ENCODE assay signal across 10 cellular contexts in genomic region chr11:76665172-76665571, GRCh38. TPM values are rescaled to one million over a fixed set of nuclear protein-coding genes. Genes with fewer than 3 reads are reported as not detected.
DNase-seq lines count a peak whose midpoint lies in the region; ATAC-seq and TF ChIP-seq lines count a peak whose summit lies in the region.
"Had no signal": no experiment of that assay in that cellular context is flagged by ENCODE, and none has a peak within 500 bp of the region (broad histone marks: within the 10 kb centered on the region; RNA-seq: fewer than 3 reads in every experiment).

No MANE protein-coding gene starts in this region.

- H2AFZ ChIP-seq in mesenchymal stem cell (ENCODE audit: low read depth, low read length) (no peak overlapping the region), hepatocyte (no peak overlapping the region)

- H2AK5ac ChIP-seq in mesenchymal stem cell (ENCODE audit: low read length, severe bottlenecking): no peak overlapping the region

- H3K27me3 ChIP-seq in mesenchymal stem cell (ENCODE audit: control insufficient read depth in 1 of 2, insufficient read depth in 1 of 2, low read length in 2 of 2) (no peaks in the 10 kb centered on the region), hepatocyte (peaks cover 4% of the 10 kb centered on the region), thyroid gland (peaks cover 3% of the 10 kb centered on the region), body of pancreas (peaks cover 0 to 2% of the 10 kb centered on the region in 2 donors)

- H2BK5ac ChIP-seq in mesenchymal stem cell (ENCODE audit: low read depth, low read length, poor library complexity, severe bottlenecking): no peak overlapping the region

- H3K27ac Mint-ChIP-seq in activated T-helper 2 cell treated with anti-CD3 and anti-CD28 coated beads, Interferon-gamma antibody, Interleukin-2, Interleukin-4, amounts not matched to agents 10 μg/mL and 5 μg/mL and 100 μg/mL, durations not matched to agents 14 hours and 24 hours and 36 hours: peak overlapping the region; percentile 76
- H3K27ac Mint-ChIP-seq: HFFc6 had no signal

- in situ Hi-C loops in GM13976 (cut with MboI; ENCODE audit: low sequenced_read_pairs, unreplicated experiment): no loop called here

- no peak overlapping the region for H2BK12ac ChIP-seq in mesenchymal stem cell (ENCODE audit: low read length in 2 of 2)

- H3K4me1 Mint-ChIP-seq in activated T-helper 2 cell treated with anti-CD3 and anti-CD28 coated beads, Interferon-gamma antibody, Interleukin-2, Interleukin-4, amounts not matched to agents 10 μg/mL and 5 μg/mL and 100 μg/mL, durations not matched to agents 14 hours and 24 hours and 36 hours (ENCODE audit: low read depth): peaks cover 45% of the 10 kb centered on the region

- TF ChIP-seq CTCF in GM13976 (IDR thresholded peaks at IDR 0.05; ENCODE audit: borderline replicate concordance, control extremely low read depth, extremely low read depth, insufficient read depth, missing control alignments) (no peak), hepatocyte (IDR thresholded peaks at IDR 0.05; ENCODE audit: poor library complexity) (no peak), thyroid gland (IDR thresholded peaks at IDR 0.05) (no peak), body of pancreas (IDR thresholded peaks at IDR 0.05) (no peak)

- intact Hi-C loops in activated T-helper 2 cell treated with anti-CD3 and anti-CD28 coated beads, Interferon-gamma antibody, Interleukin-2, Interleukin-4, amounts not matched to agents 10 μg/mL and 5 μg/mL and 100 μg/mL, durations not matched to agents 14 hours and 24 hours and 36 hours (cut with micrococcal nuclease): no loop called here
- intact Hi-C loops in thyroid gland (cut with DNase I): no loop called here
- intact Hi-C loops in body of pancreas (cut with DNase I): no loop called here

- TF ChIP-seq POLR2A in thyroid gland (IDR thresholded peaks at IDR 0.05) (no peak), body of pancreas (IDR thresholded peaks at IDR 0.05) (no peak)

- H3K27me3 Mint-ChIP-seq in activated T-helper 2 cell treated with anti-CD3 and anti-CD28 coated beads, Interferon-gamma antibody, Interleukin-2, Interleukin-4, amounts not matched to agents 10 μg/mL and 5 μg/mL and 100 μg/mL, durations not matched to agents 14 hours and 24 hours and 36 hours (ENCODE audit: low read depth): peaks cover 3% of the 10 kb centered on the region

- peaks cover 45 to 77% of the 10 kb centered on the region in 2 experiments for H3K36me3 ChIP-seq in mesenchymal stem cell (ENCODE audit: control insufficient read depth in 1 of 2, insufficient read depth in 2 of 2, low read depth in 1 of 2, low read length in 2 of 2)
- no peaks in the 10 kb centered on the region for H3K36me3 ChIP-seq in hepatocyte (replicated peaks; ENCODE audit: insufficient read depth, low read depth)
- no peaks in the 10 kb centered on the region for H3K36me3 ChIP-seq in thyroid gland
- no peaks in the 10 kb centered on the region for H3K36me3 ChIP-seq in body of pancreas (replicated peaks in 1 of 2; ENCODE audit: insufficient read depth in 1 of 2, low read depth in 2 of 2)

- H3K4me3 ChIP-seq in mesenchymal stem cell (ENCODE audit: insufficient read depth in 1 of 2, low read depth in 1 of 2, low read length in 2 of 2): peak overlapping the region in 1 of 2 experiments; percentile 94
- H3K4me3 ChIP-seq in hepatocyte: no peak overlapping the region
- H3K4me3 ChIP-seq in thyroid gland (replicated peaks in 1 of 3): no peak overlapping the region
- H3K4me3 ChIP-seq in body of pancreas: no peak overlapping the region

- H3K23ac ChIP-seq in mesenchymal stem cell (ENCODE audit: low read length in 2 of 2): no peak overlapping the region

- H3K27ac ChIP-seq in mesenchymal stem cell (ENCODE audit: low read length, poor library complexity, severe bottlenecking) (no peak overlapping the region), hepatocyte (no peak overlapping the region), thyroid gland (peak overlapping the region in 1 of 3 donors; percentile 43), body of pancreas (peak overlapping the region in 1 of 4 donors; percentile 5)

- ATAC-seq in body of pancreas: no peak

- DNase-seq in 8988T: peak; percentile 17
- DNase-seq in GM13976 (ENCODE audit: low spot score): peak; percentile 32
- no peak for DNase-seq in activated T-helper 2 cell treated with anti-CD3 and anti-CD28 coated beads, Interferon-gamma antibody, Interleukin-2, Interleukin-4, amounts not matched to agents 10 μg/mL and 5 μg/mL and 100 μg/mL, durations not matched to agents 14 hours and 24 hours and 36 hours (ENCODE audit: low spot score)
- no peak for DNase-seq in mesenchymal stem cell
- DNase-seq in hepatocyte (ENCODE audit: low spot score): no peak
- DNase-seq in NCI-H748 (lab: John Stamatoyannopoulos, UW; ENCODE audit: unreplicated experiment): no peak
- no peak for DNase-seq in thyroid gland
- no peak for DNase-seq in body of pancreas
- DNase-seq: C1 segment of cervical spinal cord, HFFc6 had no signal

- peaks cover 2% of the 10 kb centered on the region for H3K79me1 ChIP-seq in mesenchymal stem cell (replicated peaks; ENCODE audit: low read length, poor library complexity, severe bottlenecking)

- no peak overlapping the region for H3K14ac ChIP-seq in mesenchymal stem cell (ENCODE audit: low read length in 2 of 2)

- H2BK15ac ChIP-seq in mesenchymal stem cell (ENCODE audit: low read depth, poor library complexity, severe bottlenecking): no peak overlapping the region

- 100% methylated on average over 1 of the region's 2 CpGs for WGBS in mesenchymal stem cell
- WGBS in hepatocyte (ENCODE audit: low lambda C conversion rate, missing lambda C conversion rate): 93% methylated on average over 2 of the region's 2 CpGs
- 86 to 90% methylated on average over 2 of the region's 2 CpGs for WGBS in thyroid gland, 2 donors
- 69 to 80% methylated on average over 1 to 2 of the region's 2 CpGs for WGBS in body of pancreas, 2 donors

- H3K4me2 ChIP-seq in mesenchymal stem cell (ENCODE audit: low read length, poor library complexity, severe bottlenecking) (no peak overlapping the region), hepatocyte (no peak overlapping the region)

- no peaks in the 10 kb centered on the region for H3K9me2 ChIP-seq in hepatocyte (replicated peaks; ENCODE audit: insufficient read depth)

- H3K9me3 Mint-ChIP-seq in activated T-helper 2 cell treated with anti-CD3 and anti-CD28 coated beads, Interferon-gamma antibody, Interleukin-2, Interleukin-4, amounts not matched to agents 10 μg/mL and 5 μg/mL and 100 μg/mL, durations not matched to agents 14 hours and 24 hours and 36 hours: no peaks in the 10 kb centered on the region
- H3K9me3 Mint-ChIP-seq: HFFc6 had no signal

- H3K36me3 Mint-ChIP-seq in activated T-helper 2 cell treated with anti-CD3 and anti-CD28 coated beads, Interferon-gamma antibody, Interleukin-2, Interleukin-4, amounts not matched to agents 10 μg/mL and 5 μg/mL and 100 μg/mL, durations not matched to agents 14 hours and 24 hours and 36 hours (ENCODE audit: low read depth): peaks cover 44% of the 10 kb centered on the region

- no peak overlapping the region for H3K18ac ChIP-seq in mesenchymal stem cell (ENCODE audit: low read depth in 1 of 2, low read length in 2 of 2)

- no peak overlapping the region for H3K4me3 Mint-ChIP-seq in activated T-helper 2 cell treated with anti-CD3 and anti-CD28 coated beads, Interferon-gamma antibody, Interleukin-2, Interleukin-4, amounts not matched to agents 10 μg/mL and 5 μg/mL and 100 μg/mL, durations not matched to agents 14 hours and 24 hours and 36 hours (ENCODE audit: low read depth)
- H3K4me3 Mint-ChIP-seq: HFFc6 had no signal

- peak overlapping the region; percentile 93 for H3K9ac ChIP-seq in mesenchymal stem cell (ENCODE audit: low read length)

- H3K4me1 ChIP-seq in mesenchymal stem cell (ENCODE audit: control insufficient read depth, insufficient read depth, low read depth, low read length): peaks cover 27% of the 10 kb centered on the region
- no peaks in the 10 kb centered on the region for H3K4me1 ChIP-seq in hepatocyte (ENCODE audit: insufficient read depth)
- peaks cover under 1 to 16% of the 10 kb centered on the region in 2 donors for H3K4me1 ChIP-seq in thyroid gland
- peaks cover under 1% of the 10 kb centered on the region for H3K4me1 ChIP-seq in body of pancreas

- peaks cover 26% of the 10 kb centered on the region for H3K79me2 ChIP-seq in hepatocyte

- no peak overlapping the region for H4K8ac ChIP-seq in mesenchymal stem cell (ENCODE audit: low read length)

- no peak overlapping the region for H2BK120ac ChIP-seq in mesenchymal stem cell (ENCODE audit: low read depth, low read length)

- no peak overlapping the region for H4K91ac ChIP-seq in mesenchymal stem cell (ENCODE audit: low read length)

- no peak overlapping the region for H3K4ac ChIP-seq in mesenchymal stem cell (ENCODE audit: low read depth in 1 of 2, low read length in 2 of 2)

- no peaks in the 10 kb centered on the region for H4K20me1 ChIP-seq in hepatocyte (ENCODE audit: insufficient read depth, poor library complexity, severe bottlenecking)

- H3K9me3 ChIP-seq in mesenchymal stem cell (ENCODE audit: control insufficient read depth, low read length) (no peaks in the 10 kb centered on the region), hepatocyte (ENCODE audit: low read depth) (no peaks in the 10 kb centered on the region), thyroid gland (no peaks in the 10 kb centered on the region), body of pancreas (no peaks in the 10 kb centered on the region)

RNA-seq across cellular contexts. Expression of gene LRRC32, which starts 5.4 kb away (rescaled TPM):
- total RNA-seq in activated T-helper 2 cell treated with anti-CD3 and anti-CD28 coated beads, Interferon-gamma antibody, Interleukin-2, Interleukin-4, amounts not matched to agents 10 μg/mL and 5 μg/mL and 100 μg/mL, durations not matched to agents 14 hours and 24 hours and 36 hours: 26.5 and 26.7 TPM in 2 replicates
- polyA plus RNA-seq in mesenchymal stem cell (2013, experiment 1 of 2): 35.9 TPM
- 36.0 TPM for polyA plus RNA-seq in mesenchymal stem cell (2013, experiment 2 of 2)
- 14.7 and 25.5 TPM in 2 replicates for total RNA-seq in hepatocyte
- polyA plus RNA-seq in hepatocyte: 75.2 and 80.4 TPM in 2 replicates
- total RNA-seq in thyroid gland: 10 to 100 TPM; 15.6 to 42.5 (median 17.9) TPM
- 10 to 100 TPM in 1 of 2 donors, 1 to 10 TPM in 1; 9.1 to 17.8 TPM for total RNA-seq in body of pancreas

Comparison
In these comparisons a context has a peak if more than half of its experiments do, and no peak if none do; other contexts are left out.
1. DNase-seq: peak in 8988T (single experiment) and GM13976 (single experiment); none in activated T-helper 2 cell treated with anti-CD3 and anti-CD28 coated beads, Interferon-gamma antibody, Interleukin-2, Interleukin-4, amounts not matched to agents 10 μg/mL and 5 μg/mL and 100 μg/mL, durations not matched to agents 14 hours and 24 hours and 36 hours (single experiment), mesenchymal stem cell (single experiment), hepatocyte (single experiment), NCI-H748 (single experiment), thyroid gland (0 of 2) and body of pancreas (0 of 4).